Comparison of ENCODE assay signal across 24 cellular contexts in genomic region chr20:39702716-39703349, GRCh38.
"Had no signal": no experiment of that assay in that cellular context is flagged by ENCODE, and none has a peak within 500 bp of the region (broad histone marks: within the 10 kb centered on the region; RNA-seq: fewer than 3 reads in every experiment).

No MANE protein-coding gene starts in this region.

- H3K4me3 ChIP-seq: colonic mucosa, esophagus squamous epithelium, gastroesophageal sphincter, left ventricle myocardium inferior, lower lobe of right lung, psoas muscle, stomach, thoracic aorta had no signal

- ATAC-seq: gastroesophageal sphincter, left cardiac atrium, lower lobe of right lung, psoas muscle, sciatic nerve had no signal

- H3K9me3 ChIP-seq: colonic mucosa, esophagus squamous epithelium, gastroesophageal sphincter, left ventricle myocardium inferior, lower lobe of right lung, psoas muscle, stomach, thoracic aorta had no signal

- H3K4me1 ChIP-seq: colonic mucosa, lower lobe of right lung, psoas muscle, stomach had no signal

- H3K27ac ChIP-seq: colonic mucosa, esophagus squamous epithelium, gastroesophageal sphincter, left ventricle myocardium inferior, lower lobe of right lung, psoas muscle, stomach, thoracic aorta had no signal

- FAIRE-seq: kidney, urothelium cell line had no signal

- H3K27me3 ChIP-seq: colonic mucosa, esophagus squamous epithelium, gastroesophageal sphincter, stomach had no signal

- DNase-seq: colonic mucosa; dermis blood vessel endothelial cell; esophagus squamous epithelium; foreskin fibroblast; glutamatergic neuron; immature natural killer cell; kidney; left cardiac atrium; left ventricle myocardium inferior; lower lobe of right lung; mesendoderm; naive B cell; nephron progenitor cell; psoas muscle; retina; stimulated activated CD4-positive, alpha-beta T cell treated with anti-CD3 and anti-CD28 coated beads, Interleukin-12 subunit alpha, Interleukin-12 subunit beta, amount 100 ng/mL, for 4 hours; stimulated activated naive CD4-positive, alpha-beta T cell; stomach; substantia nigra; trophoblast cell had no signal

- H3K36me3 ChIP-seq: colonic mucosa, esophagus squamous epithelium, gastroesophageal sphincter, left ventricle myocardium inferior, lower lobe of right lung, stomach, thoracic aorta had no signal
